9 cellular contexts compared by ENCODE assay signal in the genomic region with DNA sequence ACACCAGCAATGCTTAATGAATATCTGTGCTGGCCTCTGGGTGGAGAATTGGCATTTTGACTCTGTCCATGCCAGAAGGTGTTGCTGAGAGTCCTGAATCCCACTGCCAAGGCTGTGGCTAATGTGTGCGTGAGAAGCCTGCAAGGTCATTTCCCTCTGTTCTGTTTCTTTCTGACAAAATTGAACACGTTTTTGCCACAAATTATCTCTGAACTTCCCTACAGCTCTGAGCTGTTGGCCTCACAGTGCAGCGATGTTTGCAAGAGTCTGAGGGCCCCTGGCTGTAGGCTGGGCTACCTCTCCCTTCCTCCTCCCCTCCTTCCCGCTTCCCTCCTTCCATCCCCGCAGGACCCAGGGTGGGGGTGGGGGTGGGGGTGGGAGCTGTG.
DNase-seq lines count a peak whose midpoint lies in the region; ATAC-seq, FAIRE-seq and TF ChIP-seq lines count a peak whose summit lies in the region.
"Had no signal": no experiment of that assay in that cellular context is flagged by ENCODE, and none has a peak within 500 bp of the region (broad histone marks: within the 10 kb centered on the region; RNA-seq: fewer than 3 reads in every experiment).

No MANE protein-coding gene starts in this region.

- CTCF ChIA-PET in K562 (lab: Yijun Ruan, JAX; ENCODE audit: low intra/inter-chr PET ratio): no interaction called here

- no peaks in the 10 kb centered on the region; a peak in 1 of 5 replicates for H3K27me3 ChIP-seq in K562 (ENCODE audit: control insufficient read depth in 2 of 2, insufficient read depth in 2 of 2, low read length in 2 of 2)
- no peaks in the 10 kb centered on the region for H3K27me3 ChIP-seq in psoas muscle (ENCODE audit: insufficient read depth in 3 of 3, low read length in 2 of 3)
- no peaks in the 10 kb centered on the region for H3K27me3 ChIP-seq in Peyer's patch

- POLR2A ChIA-PET in K562 (lab: Yijun Ruan, JAX): no interaction called here

- TF ChIP-seq CTCF in K562 (IDR thresholded peaks at IDR 0.05 in 2 of 3, conservative IDR thresholded peaks at IDR 0.05 in 1 of 3; ENCODE audit: insufficient read depth in 2 of 3, low read depth in 1 of 3, low read length in 3 of 3): no peak
- no peak for TF ChIP-seq CTCF in psoas muscle (IDR thresholded peaks at IDR 0.05)
- TF ChIP-seq CTCF in GM10266 (IDR thresholded peaks at IDR 0.05; ENCODE audit: control insufficient read depth, insufficient read depth, low read depth, missing control alignments): no peak
- TF ChIP-seq CTCF in Peyer's patch (IDR thresholded peaks at IDR 0.05): no peak

- DNase-seq in K562 (ENCODE audit: extremely low read depth in 1 of 4, low spot score in 3 of 4): no peak
- DNase-seq in psoas muscle: no peak
- DNase-seq in GM10266 (ENCODE audit: extremely low spot score): no peak
- no peak for DNase-seq in H54 (ENCODE audit: insufficient read length, low spot score)
- DNase-seq in activated CD4-positive, CD25-positive, alpha-beta regulatory T cell (lab: John Stamatoyannopoulos, UW): no peak
- no peak for DNase-seq in Peyer's patch

- in situ Hi-C loops in K562 (cut with MboI): no loop called here

- no peak for FAIRE-seq in K562 (lab: Jason Lieb, UNC)
- FAIRE-seq in H54 (lab: Jason Lieb, UNC): no peak

- H3K36me3 ChIP-seq in K562 (ENCODE audit: control insufficient read depth, insufficient read depth, low read length): no peaks in the 10 kb centered on the region; the same call in 2 of the 3 replicates
- H3K36me3 ChIP-seq in psoas muscle (ENCODE audit: insufficient read depth in 1 of 2, low read depth in 1 of 2): no peaks in the 10 kb centered on the region
- no peaks in the 10 kb centered on the region for H3K36me3 ChIP-seq in Peyer's patch

- 2% methylated on average over 4 of the region's 5 CpGs for WGBS in K562 (ENCODE audit: insufficient coverage, low coverage, missing lambda C conversion rate)
- 29 to 44% (median 38%) methylated on average over 5 of the region's 5 CpGs for WGBS in psoas muscle, 3 donors

- H3K4me1 ChIP-seq in K562 (replicated peaks in 1 of 2; ENCODE audit: control insufficient read depth in 2 of 2, insufficient read depth in 2 of 2, low read length in 2 of 2) (peaks cover 0 to 9% of the 10 kb centered on the region in 2 experiments; a peak in 3 of 5 replicates), psoas muscle (no peaks in the 10 kb centered on the region), Peyer's patch (peaks cover 0 to 8% (median 2%) of the 10 kb centered on the region in 4 donors)

- H3K4me2 ChIP-seq in K562 (ENCODE audit: insufficient read depth, low read length): no peak overlapping the region

- ATAC-seq in GM18907 (IDR thresholded peaks at IDR 0.05; ENCODE audit: unreplicated experiment) (peak; percentile 46), HG03025 (IDR thresholded peaks at IDR 0.05; ENCODE audit: low FRiP score, unreplicated experiment) (peak; percentile 41), K562 (no peak), psoas muscle (peak in 3 of 4 donors; percentile 11 to 35 (median 32))
- ATAC-seq: HCT116 had no signal

- H3K4me3 ChIP-seq in K562 (no peak overlapping the region), psoas muscle (peak overlapping the region; percentile 39), Peyer's patch (peak overlapping the region in 2 of 4 donors; percentile 8 to 13)

- no peak overlapping the region for H3K9ac ChIP-seq in K562 (ENCODE audit: insufficient read depth in 1 of 2, low read depth in 2 of 2, low read length in 2 of 2)

- intact Hi-C loops in K562 (cut with micrococcal nuclease): no loop called here
- intact Hi-C loops in psoas muscle (cut with DNase I): no loop called here

- peak overlapping the region; percentile 35; the same call in 1 of the 3 replicates for H3K27ac ChIP-seq in K562 (ENCODE audit: extremely low read depth, low read depth, low read length)
- H3K27ac ChIP-seq in psoas muscle: no peak overlapping the region
- H3K27ac ChIP-seq in Peyer's patch: peak overlapping the region in 2 of 4 donors; percentile 48 to 57

- BruUV-seq in K562 (replicated peaks; lab: Mats Ljungman, UMichigan): no TSS peak

- no peak for TF ChIP-seq POLR2A in K562 (conservative IDR thresholded peaks at IDR 0.05)
- TF ChIP-seq POLR2A in H54 (IDR thresholded peaks at IDR 0.05; ENCODE audit: low read depth, low read length): no peak
- TF ChIP-seq POLR2A in Peyer's patch (IDR thresholded peaks at IDR 0.05): no peak

- H3K79me2 ChIP-seq in K562 (ENCODE audit: control insufficient read depth, insufficient read depth, low read length): no peaks in the 10 kb centered on the region

- no peaks in the 10 kb centered on the region for H4K20me1 ChIP-seq in K562 (replicated peaks; ENCODE audit: control insufficient read depth, insufficient read depth, low read length)

- no peaks in the 10 kb centered on the region for H3K9me1 ChIP-seq in K562 (ENCODE audit: control insufficient read depth, insufficient read depth, low read length)

- peak overlapping the region; percentile 22; the same call in 1 of the 2 replicates for H2AFZ ChIP-seq in K562 (ENCODE audit: low read depth, low read length)

- TF ChIP-seq RAD21 in K562 (CRISPR knock-in tag; conservative IDR thresholded peaks at IDR 0.05 in 1 of 2, IDR thresholded peaks at IDR 0.05 in 1 of 2): no peak

- no peak for TF ChIP-seq EP300 in K562 (IDR thresholded peaks at IDR 0.05; ENCODE audit: low read length)

- H3K9me3 ChIP-seq in K562 (replicated peaks; ENCODE audit: control insufficient read depth, insufficient read depth, low read depth, low read length): peaks cover 14% of the 10 kb centered on the region
- peaks cover 13% of the 10 kb centered on the region for H3K9me3 ChIP-seq in psoas muscle
- H3K9me3 ChIP-seq in Peyer's patch: peaks cover 0 to 22% (median 9%) of the 10 kb centered on the region in 4 donors

TF ChIP-seq in K562, 482 proteins besides CTCF, POLR2A, EP300 and RAD21:
- TF ChIP-seq RBM15 (IDR thresholded peaks at IDR 0.05; ENCODE audit: insufficient read depth, low read length) (no peak), PYGO2 (tag; IDR thresholded peaks at IDR 0.05) (no peak), PTBP1 (IDR thresholded peaks at IDR 0.05; ENCODE audit: low read depth, low read length) (no peak), KLF6 (CRISPR knock-in tag; IDR thresholded peaks at IDR 0.05; ENCODE audit: borderline replicate concordance) (peak; percentile 56; the same call in 1 of the 2 replicates), ZNF766 (CRISPR knock-in tag; conservative IDR thresholded peaks at IDR 0.05) (0 out of 2 replicates have a peak, but pooled peaks have one; percentile 18), ELF1 (tag; IDR thresholded peaks at IDR 0.05) (0 out of 2 replicates have a peak, but pooled peaks have one; percentile 36), ERF (CRISPR knock-in tag; IDR thresholded peaks at IDR 0.05) (0 out of 2 replicates have a peak, but pooled peaks have one; percentile 63), E2F3 (CRISPR knock-in tag; IDR thresholded peaks at IDR 0.05) (0 out of 2 replicates have a peak, but pooled peaks have one; percentile 22), ZNF75A (CRISPR knock-in tag; IDR thresholded peaks at IDR 0.05) (no peak)
- TF ChIP-seq, protein P1, sequence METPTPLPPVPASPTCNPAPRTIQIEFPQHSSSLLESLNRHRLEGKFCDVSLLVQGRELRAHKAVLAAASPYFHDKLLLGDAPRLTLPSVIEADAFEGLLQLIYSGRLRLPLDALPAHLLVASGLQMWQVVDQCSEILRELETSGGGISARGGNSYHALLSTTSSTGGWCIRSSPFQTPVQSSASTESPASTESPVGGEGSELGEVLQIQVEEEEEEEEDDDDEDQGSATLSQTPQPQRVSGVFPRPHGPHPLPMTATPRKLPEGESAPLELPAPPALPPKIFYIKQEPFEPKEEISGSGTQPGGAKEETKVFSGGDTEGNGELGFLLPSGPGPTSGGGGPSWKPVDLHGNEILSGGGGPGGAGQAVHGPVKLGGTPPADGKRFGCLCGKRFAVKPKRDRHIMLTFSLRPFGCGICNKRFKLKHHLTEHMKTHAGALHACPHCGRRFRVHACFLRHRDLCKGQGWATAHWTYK (CRISPR knock-in tag; IDR thresholded peaks at IDR 0.05): peak; percentile 13; the same call in 1 of the 2 replicates
- TF ChIP-seq, protein P2, sequence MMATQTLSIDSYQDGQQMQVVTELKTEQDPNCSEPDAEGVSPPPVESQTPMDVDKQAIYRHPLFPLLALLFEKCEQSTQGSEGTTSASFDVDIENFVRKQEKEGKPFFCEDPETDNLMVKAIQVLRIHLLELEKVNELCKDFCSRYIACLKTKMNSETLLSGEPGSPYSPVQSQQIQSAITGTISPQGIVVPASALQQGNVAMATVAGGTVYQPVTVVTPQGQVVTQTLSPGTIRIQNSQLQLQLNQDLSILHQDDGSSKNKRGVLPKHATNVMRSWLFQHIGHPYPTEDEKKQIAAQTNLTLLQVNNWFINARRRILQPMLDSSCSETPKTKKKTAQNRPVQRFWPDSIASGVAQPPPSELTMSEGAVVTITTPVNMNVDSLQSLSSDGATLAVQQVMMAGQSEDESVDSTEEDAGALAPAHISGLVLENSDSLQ (IDR thresholded peaks at IDR 0.05): no peak
- TF ChIP-seq, protein P3, sequence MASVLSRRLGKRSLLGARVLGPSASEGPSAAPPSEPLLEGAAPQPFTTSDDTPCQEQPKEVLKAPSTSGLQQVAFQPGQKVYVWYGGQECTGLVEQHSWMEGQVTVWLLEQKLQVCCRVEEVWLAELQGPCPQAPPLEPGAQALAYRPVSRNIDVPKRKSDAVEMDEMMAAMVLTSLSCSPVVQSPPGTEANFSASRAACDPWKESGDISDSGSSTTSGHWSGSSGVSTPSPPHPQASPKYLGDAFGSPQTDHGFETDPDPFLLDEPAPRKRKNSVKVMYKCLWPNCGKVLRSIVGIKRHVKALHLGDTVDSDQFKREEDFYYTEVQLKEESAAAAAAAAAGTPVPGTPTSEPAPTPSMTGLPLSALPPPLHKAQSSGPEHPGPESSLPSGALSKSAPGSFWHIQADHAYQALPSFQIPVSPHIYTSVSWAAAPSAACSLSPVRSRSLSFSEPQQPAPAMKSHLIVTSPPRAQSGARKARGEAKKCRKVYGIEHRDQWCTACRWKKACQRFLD (CRISPR knock-in tag; IDR thresholded peaks at IDR 0.05): 0 out of 2 replicates have a peak, but pooled peaks have one; percentile 19
- TF ChIP-seq, protein P4, sequence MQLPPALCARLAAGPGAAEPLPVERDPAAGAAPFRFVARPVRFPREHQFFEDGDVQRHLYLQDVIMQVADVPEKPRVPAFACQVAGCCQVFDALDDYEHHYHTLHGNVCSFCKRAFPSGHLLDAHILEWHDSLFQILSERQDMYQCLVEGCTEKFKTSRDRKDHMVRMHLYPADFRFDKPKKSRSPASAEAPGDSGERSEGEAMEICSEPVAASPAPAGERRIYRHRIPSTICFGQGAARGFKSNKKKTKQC (CRISPR knock-in tag; IDR thresholded peaks at IDR 0.05): no peak
